19 cellular contexts compared by ENCODE assay signal in the genomic region with DNA sequence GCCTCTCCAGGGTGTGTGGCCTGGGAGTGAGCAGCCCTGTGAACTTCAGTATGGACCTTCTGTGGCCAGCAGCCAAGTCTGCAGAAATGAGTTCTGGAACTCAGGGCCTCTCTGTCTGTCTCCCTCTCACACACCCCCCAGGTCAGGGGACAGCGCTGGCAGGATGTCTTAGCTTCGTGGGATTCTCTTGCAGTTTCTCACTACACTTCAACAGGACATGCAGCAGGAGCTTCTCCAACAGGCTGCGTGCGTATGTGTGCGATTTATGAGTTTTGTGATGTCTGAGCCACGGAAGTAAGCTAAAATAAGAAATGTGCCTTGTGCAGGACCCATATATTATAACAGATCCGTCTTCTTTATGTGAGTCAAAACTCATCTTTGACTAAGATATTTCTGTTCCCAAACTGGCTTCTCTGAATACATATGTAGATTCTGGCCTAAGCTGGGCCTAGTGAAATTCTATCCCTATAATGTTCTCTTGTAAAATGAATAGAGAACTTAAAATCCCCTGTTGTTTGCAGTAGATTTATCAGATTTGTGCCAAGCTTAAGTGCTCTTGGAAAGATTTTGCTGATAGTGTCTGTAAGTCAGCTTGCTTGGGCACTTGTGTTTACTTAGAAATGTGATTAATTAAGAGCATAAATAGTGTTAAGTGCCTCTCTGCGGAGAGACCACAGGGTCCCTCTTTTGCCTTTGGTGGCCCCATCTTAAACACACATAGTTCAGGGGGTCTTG. TPM values are rescaled to one million over a fixed set of nuclear protein-coding genes. Genes with fewer than 3 reads are reported as not detected.
DNase-seq lines count a peak whose midpoint lies in the region; ATAC-seq and TF ChIP-seq lines count a peak whose summit lies in the region.
"Had no signal": no experiment of that assay in that cellular context is flagged by ENCODE, and none has a peak within 500 bp of the region (broad histone marks: within the 10 kb centered on the region; RNA-seq: fewer than 3 reads in every experiment).

No MANE protein-coding gene starts in this region.

- CTCF ChIA-PET in A673 (lab: Charles Lee): interaction anchor here (1.0 kb wide), 1 partner anchor 221 kb away, joined by 3 read pairs; no protein-coding TSS in a partner anchor
- CTCF ChIA-PET in HEK293T (lab: Yijun Ruan, JAX): interaction anchor here (1.5 kb wide), 1 partner anchor 13 kb away, joined by 3 read pairs; no protein-coding TSS in a partner anchor

- H2AK5ac ChIP-seq in mesendoderm (ENCODE audit: low read length): no peak overlapping the region

- H3K79me2 ChIP-seq in mesendoderm (ENCODE audit: control insufficient read depth, insufficient read depth, low read length): peaks cover 12% of the 10 kb centered on the region

- H3K27ac Mint-ChIP-seq in HFFc6: no peak overlapping the region
- H3K27ac Mint-ChIP-seq: CD4-positive, alpha-beta memory T cell had no signal

- no peak overlapping the region for H3K9ac ChIP-seq in mesendoderm (ENCODE audit: low read length)

- H3K4ac ChIP-seq in mesendoderm (ENCODE audit: low read depth, low read length): no peak overlapping the region

- no peak overlapping the region for H3K4me2 ChIP-seq in mesendoderm (ENCODE audit: low read length)

- peaks cover 7% of the 10 kb centered on the region for H3K79me1 ChIP-seq in mesendoderm (ENCODE audit: low read length)

- H3K18ac ChIP-seq in mesendoderm (ENCODE audit: low read length): no peak overlapping the region

- H3K4me3 ChIP-seq in A673 (ENCODE audit: low read depth, low read length, poor library complexity, severe bottlenecking) (no peak overlapping the region), mesendoderm (ENCODE audit: low read length) (no peak overlapping the region)

- no peaks in the 10 kb centered on the region for H3K36me3 Mint-ChIP-seq in HFFc6 (ENCODE audit: low read depth)
- H3K36me3 Mint-ChIP-seq: CD4-positive, alpha-beta memory T cell had no signal

- peak overlapping the region; percentile 2 for H3K56ac ChIP-seq in mesendoderm (ENCODE audit: low read length)

- BruUV-seq in A673 (replicated peaks; lab: Mats Ljungman, UMichigan): no TSS peak

- H3K4me3 Mint-ChIP-seq in HFFc6: no peak overlapping the region
- H3K4me3 Mint-ChIP-seq: CD4-positive, alpha-beta memory T cell had no signal

- H3K9me3 Mint-ChIP-seq in HFFc6: no peaks in the 10 kb centered on the region
- H3K9me3 Mint-ChIP-seq: CD4-positive, alpha-beta memory T cell had no signal

- intact Hi-C loops in A673 (cut with micrococcal nuclease; ENCODE audit: unreplicated experiment): no loop called here

- no peak overlapping the region for H2BK120ac ChIP-seq in mesendoderm (ENCODE audit: low read depth, low read length)

- H4K8ac ChIP-seq in mesendoderm (ENCODE audit: low read depth, low read length): no peak overlapping the region

- no peak overlapping the region for H2BK15ac ChIP-seq in mesendoderm (replicated peaks; ENCODE audit: low read depth)

- H3K4me1 ChIP-seq in A673 (ENCODE audit: insufficient read depth, low read length, poor library complexity, severe bottlenecking): peaks cover 17% of the 10 kb centered on the region
- peaks cover 2% of the 10 kb centered on the region for H3K4me1 ChIP-seq in mesendoderm (ENCODE audit: control insufficient read depth, low read depth, low read length)

- POLR2A ChIA-PET in A673 (lab: Charles Lee; ENCODE audit: low non-redundant PET) (no interaction called here), HEK293T (lab: Yijun Ruan, JAX) (no interaction called here)

- no peak overlapping the region for H3K23ac ChIP-seq in mesendoderm (ENCODE audit: low read length)

- H3K27ac ChIP-seq in A673 (ENCODE audit: low read depth, low read length, poor library complexity, severe bottlenecking) (no peak overlapping the region), VCaP (peak overlapping the region; percentile 54), mesendoderm (ENCODE audit: low read depth, low read length) (no peak overlapping the region)

- TF ChIP-seq CTCF in A673 (conservative IDR thresholded peaks at IDR 0.05; ENCODE audit: low read depth, low read length): no peak
- no peak for TF ChIP-seq CTCF in VCaP (conservative IDR thresholded peaks at IDR 0.05)
- no peak for TF ChIP-seq CTCF in HFFc6 (IDR thresholded peaks at IDR 0.05)

- H3K27me3 Mint-ChIP-seq in HFFc6 (ENCODE audit: insufficient read depth): peaks cover 19% of the 10 kb centered on the region

- H3K9me3 ChIP-seq in A673 (ENCODE audit: low read depth, low read length, poor library complexity, severe bottlenecking): no peaks in the 10 kb centered on the region

- no peak overlapping the region for H4K5ac ChIP-seq in mesendoderm (ENCODE audit: low read length)

- ATAC-seq in HG02981 (IDR thresholded peaks at IDR 0.05; ENCODE audit: unreplicated experiment): no peak

- WGBS in mesendoderm (ENCODE audit: extremely low coverage, insufficient coverage, low lambda C conversion rate): no CpG with 5 or more reads among the region's 8 CpGs

- H3K27me3 ChIP-seq in A673 (replicated peaks; ENCODE audit: insufficient read depth, low read depth, low read length, poor library complexity): no peaks in the 10 kb centered on the region
- H3K27me3 ChIP-seq in mesendoderm (ENCODE audit: insufficient read depth, low read length, poor library complexity): no peaks in the 10 kb centered on the region

- peak; percentile 58 for DNase-seq in A673 (ENCODE audit: low spot score)
- no peak for DNase-seq in HEK293T (ENCODE audit: extremely low spot score)
- no peak for DNase-seq in mesendoderm
- no peak for DNase-seq in NCI-H510A (lab: John Stamatoyannopoulos, UW)
- no peak for DNase-seq in A172 (ENCODE audit: low spot score)
- DNase-seq in HFFc6: no peak
- DNase-seq: activated CD4-positive, alpha-beta T cell treated with anti-CD3 and anti-CD28 coated beads, Interleukin-2, amount 50 U/mL, for 1 hour; activated T-cell treated with anti-CD3 and anti-CD28 coated beads for 4 hours; amniotic stem cell; CD4-positive, alpha-beta memory T cell; central memory CD4-positive, alpha-beta T cell; erythroblast; Kasumi-1; kidney glomerular epithelial cell; NCI-H1436; NCI-H446 treated with DMSO at 0.1 percent for 48 hours had no signal

- H3K36me3 ChIP-seq in A673 (ENCODE audit: insufficient read depth, low read length, poor library complexity, severe bottlenecking) (no peaks in the 10 kb centered on the region), mesendoderm (ENCODE audit: control insufficient read depth, insufficient read depth, low read length) (no peaks in the 10 kb centered on the region)

- H3K4me1 Mint-ChIP-seq in HFFc6 (ENCODE audit: low read depth): no peaks in the 10 kb centered on the region
- H3K4me1 Mint-ChIP-seq: CD4-positive, alpha-beta memory T cell had no signal

- H2BK5ac ChIP-seq in mesendoderm (ENCODE audit: low read length): no peak overlapping the region

TF ChIP-seq in HEK293T, 16 proteins besides CTCF, POLR2A, EP300 and RAD21:
- TF ChIP-seq HDGF (IDR thresholded peaks at IDR 0.05; ENCODE audit: borderline replicate concordance) (no peak), BHLHE40 (IDR thresholded peaks at IDR 0.05; ENCODE audit: borderline replicate concordance) (no peak), TARDBP (IDR thresholded peaks at IDR 0.05) (no peak), ZNF384 (IDR thresholded peaks at IDR 0.05) (no peak), ARNT (IDR thresholded peaks at IDR 0.05) (peak; percentile 38; the same call in 1 of the 2 replicates), FOXA1 (IDR thresholded peaks at IDR 0.05) (peak; percentile 71)
- TF ChIP-seq, protein P1, sequence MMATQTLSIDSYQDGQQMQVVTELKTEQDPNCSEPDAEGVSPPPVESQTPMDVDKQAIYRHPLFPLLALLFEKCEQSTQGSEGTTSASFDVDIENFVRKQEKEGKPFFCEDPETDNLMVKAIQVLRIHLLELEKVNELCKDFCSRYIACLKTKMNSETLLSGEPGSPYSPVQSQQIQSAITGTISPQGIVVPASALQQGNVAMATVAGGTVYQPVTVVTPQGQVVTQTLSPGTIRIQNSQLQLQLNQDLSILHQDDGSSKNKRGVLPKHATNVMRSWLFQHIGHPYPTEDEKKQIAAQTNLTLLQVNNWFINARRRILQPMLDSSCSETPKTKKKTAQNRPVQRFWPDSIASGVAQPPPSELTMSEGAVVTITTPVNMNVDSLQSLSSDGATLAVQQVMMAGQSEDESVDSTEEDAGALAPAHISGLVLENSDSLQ (IDR thresholded peaks at IDR 0.05): peak; percentile 70
TF ChIP-seq in HEK293T: peak in this region for 3.

RNA-seq across cellular contexts. Expression of a gene that starts 39.8 kb away (rescaled TPM):
- 13.9 and 18.3 TPM in 2 replicates for total RNA-seq in A673 (2021)
- polyA plus RNA-seq in mesendoderm (2013, experiment 1 of 2): 61.4 TPM
- polyA plus RNA-seq in mesendoderm (2013, experiment 2 of 2): 61.8 TPM
- total RNA-seq in A172 (2014; rRNA removed; shearing (Covaris generic)): 0.02 TPM in 1 of 2 replicates, not detected in the other
- total RNA-seq in HFFc6 (2021; fragmentation: NEBNext Ultra II Directional; extraction: Animal tissue kit (Norgen Biotek cat#: 25700)): under 1 TPM in 1 of 6 experiments, not detected in 5; 0.28 TPM
- total RNA-seq: CD4-positive, alpha-beta memory T cell; HT1080 had no signal
- polyA plus RNA-seq: CD4-positive, alpha-beta memory T cell had no signal

Comparison
In these comparisons a context has a peak if more than half of its experiments do, and no peak if none do; other contexts are left out.
1. RNA of a gene that starts 39.8 kb away (total RNA-seq): 13.9 to 18.3 TPM in A673; 0.02 TPM in A172 and 0.28 TPM in HFFc6; every median in the first group is over 10 times any median in the second.